In genomic region chr12:110578522-110579238, GRCh38 we compare ENCODE assay signal across 9 cellular contexts. TPM values are rescaled to one million over a fixed set of nuclear protein-coding genes. Genes with fewer than 3 reads are reported as not detected.
DNase-seq lines count a peak whose midpoint lies in the region; ATAC-seq and TF ChIP-seq lines count a peak whose summit lies in the region.
"Had no signal": no experiment of that assay in that cellular context is flagged by ENCODE, and none has a peak within 500 bp of the region (broad histone marks: within the 10 kb centered on the region; RNA-seq: fewer than 3 reads in every experiment).

No MANE protein-coding gene starts in this region.

- ATAC-seq in right lobe of liver, result no peak
- no peak for ATAC-seq in left colon

- H3K36me3 ChIP-seq in right lobe of liver, result no peaks in the 10 kb centered on the region
- H3K36me3 ChIP-seq in vagina, result no peaks in the 10 kb centered on the region

- no peaks in the 10 kb centered on the region for H3K9me3 Mint-ChIP-seq in activated naive CD8-positive, alpha-beta T cell treated with anti-CD3 and anti-CD28 coated beads for 36 hours

- peak; percentile 62 for DNase-seq in stimulated activated CD4-positive, alpha-beta T cell treated with anti-CD3 and anti-CD28 coated beads, Interleukin-1b, Interleukin-23, amount 100 ng/mL, for 48 hours
- no peak for DNase-seq in stimulated activated CD4-positive, alpha-beta T cell treated with anti-CD3 and anti-CD28 coated beads, Interleukin-12 subunit alpha, Interleukin-12 subunit beta, amount 100 ng/mL, for 4 hours
- DNase-seq in activated naive CD8-positive, alpha-beta T cell treated with anti-CD3 and anti-CD28 coated beads for 36 hours, result no peak
- DNase-seq in right lobe of liver (no peak), vagina (ENCODE audit: extremely low spot score in 2 of 2) (no peak), COR-L47 (lab: John Stamatoyannopoulos, UW) (no peak), HCEC 1CT (no peak), left colon (no peak)
- DNase-seq: NCI-H526 treated with DMSO at 0.1 percent for 48 hours had no signal

- H3K4me3 ChIP-seq in right lobe of liver, result no peak overlapping the region
- H3K4me3 ChIP-seq in vagina, result peak overlapping the region in 1 of 2 donors; percentile 5

- WGBS in right lobe of liver (ENCODE audit: insufficient coverage, low coverage, low lambda C conversion rate, missing lambda C conversion rate), result 40% methylated on average over 12 of the region's 12 CpGs

- no peak for TF ChIP-seq POLR2A in right lobe of liver (IDR thresholded peaks at IDR 0.05)
- no peak for TF ChIP-seq POLR2A in vagina (IDR thresholded peaks at IDR 0.05)

- H3K4me1 ChIP-seq in right lobe of liver (peaks cover 0 to 69% (median 12%) of the 10 kb centered on the region in 4 donors), vagina (peaks cover 85% of the 10 kb centered on the region)

- no peaks in the 10 kb centered on the region for H3K9me3 ChIP-seq in right lobe of liver
- no peaks in the 10 kb centered on the region for H3K9me3 ChIP-seq in vagina

- no peaks in the 10 kb centered on the region for H3K27me3 Mint-ChIP-seq in activated naive CD8-positive, alpha-beta T cell treated with anti-CD3 and anti-CD28 coated beads for 36 hours

- no peak for TF ChIP-seq CTCF in right lobe of liver (IDR thresholded peaks at IDR 0.05)
- TF ChIP-seq CTCF in vagina (IDR thresholded peaks at IDR 0.05), result no peak

- peaks cover 45% of the 10 kb centered on the region for H3K36me3 Mint-ChIP-seq in activated naive CD8-positive, alpha-beta T cell treated with anti-CD3 and anti-CD28 coated beads for 36 hours

- no peaks in the 10 kb centered on the region for H3K27me3 ChIP-seq in right lobe of liver
- no peaks in the 10 kb centered on the region for H3K27me3 ChIP-seq in vagina

- peaks cover 71% of the 10 kb centered on the region for H3K4me1 Mint-ChIP-seq in activated naive CD8-positive, alpha-beta T cell treated with anti-CD3 and anti-CD28 coated beads for 36 hours

- H3K27ac Mint-ChIP-seq in activated naive CD8-positive, alpha-beta T cell treated with anti-CD3 and anti-CD28 coated beads for 36 hours, result peak overlapping the region; percentile 97

- intact Hi-C loops in right lobe of liver (cut with DNase I) (no loop called here), vagina (cut with DNase I) (loop anchor here (5.0 kb wide), 1 partner anchor 36 kb away; no protein-coding TSS in a partner anchor), left colon (cut with DNase I, micrococcal nuclease) (no loop called here)

- peak overlapping the region; percentile 97 for H3K4me3 Mint-ChIP-seq in activated naive CD8-positive, alpha-beta T cell treated with anti-CD3 and anti-CD28 coated beads for 36 hours

- H3K27ac ChIP-seq in right lobe of liver (peak overlapping the region in 2 of 3 donors; percentile 41 to 59), vagina (peak overlapping the region; percentile 87)

RNA-seq across cellular contexts. Expression of gene PPTC7, which starts 4.4 kb away (rescaled TPM):
- total RNA-seq in activated naive CD8-positive, alpha-beta T cell treated with anti-CD3 and anti-CD28 coated beads for 36 hours, result 10 to 100 TPM; 46.2 to 48.3 TPM
- total RNA-seq in right lobe of liver, result 10 to 100 TPM in 5 of 6 experiments, 1 to 10 TPM in 1; 6.3 to 15.0 (median 11.5) TPM
- total RNA-seq in vagina, result 43.0 TPM
- 10 to 100 TPM; 30.7 to 32.4 TPM for total RNA-seq in left colon

RNA-seq across cellular contexts. Expression of gene TCTN1, which starts 35.2 kb away (rescaled TPM):
- total RNA-seq in activated naive CD8-positive, alpha-beta T cell treated with anti-CD3 and anti-CD28 coated beads for 36 hours, result 10 to 100 TPM; 11.0 to 13.6 TPM
- 10 to 100 TPM in 4 of 6 experiments, 1 to 10 TPM in 2; 9.6 to 17.0 (median 10.8) TPM for total RNA-seq in right lobe of liver
- 31.4 TPM for total RNA-seq in vagina
- total RNA-seq in left colon, result 1 to 10 TPM; 8.0 to 9.1 TPM
